ENCODE assay signal across 7 cellular contexts in the genomic region with DNA sequence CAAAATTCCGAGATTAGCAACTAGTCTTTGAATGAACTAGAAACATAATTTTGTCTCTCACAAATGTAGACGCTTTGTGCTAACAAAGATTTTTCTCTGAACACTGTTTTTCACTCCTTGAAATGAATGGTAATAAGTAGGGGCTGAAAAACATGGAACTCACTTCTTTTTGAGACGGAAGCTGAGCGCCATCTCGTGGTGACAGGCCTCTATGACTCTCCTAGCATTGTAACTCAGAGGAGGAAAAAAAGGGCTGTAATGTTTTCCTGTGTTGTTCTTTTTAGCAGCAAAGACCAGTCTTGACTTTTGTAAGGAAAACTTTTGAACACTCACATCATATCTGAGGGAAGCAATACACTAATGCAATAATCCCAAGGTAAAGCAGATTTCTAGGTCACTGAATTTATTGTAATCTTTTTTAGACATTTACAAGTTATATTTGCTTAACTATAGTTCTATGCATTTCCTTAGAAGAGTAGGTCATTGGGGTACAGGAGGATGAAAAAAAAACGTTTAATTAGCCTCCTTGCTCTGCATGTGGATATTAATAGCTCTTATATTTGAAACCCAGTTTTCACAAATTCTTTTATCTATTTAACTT.
DNase-seq lines count a peak whose midpoint lies in the region; ATAC-seq and TF ChIP-seq lines count a peak whose summit lies in the region.

No MANE protein-coding gene starts in this region.

- no peaks in the 10 kb centered on the region for H3K27me3 ChIP-seq in suprapubic skin

- peak; percentile 6 to 36 for TF ChIP-seq CTCF in suprapubic skin (IDR thresholded peaks at IDR 0.05)

- in situ Hi-C loops in G401 (cut with HindIII; ENCODE audit: low sequenced_read_pairs): no loop called here

- 5% methylated on average over 6 of the region's 6 CpGs for WGBS in suprapubic skin

- no peaks in the 10 kb centered on the region for H3K4me1 ChIP-seq in suprapubic skin

- ATAC-seq in HG02884 (IDR thresholded peaks at IDR 0.05; ENCODE audit: unreplicated experiment) (peak; percentile 57), HG03457 (IDR thresholded peaks at IDR 0.05; ENCODE audit: unreplicated experiment) (no peak)

- TF ChIP-seq EP300 in suprapubic skin (IDR thresholded peaks at IDR 0.05): no peak

- H3K27ac ChIP-seq in suprapubic skin: no peak overlapping the region

- H3K9me3 ChIP-seq in suprapubic skin: no peaks in the 10 kb centered on the region

- no peak for TF ChIP-seq POLR2A in suprapubic skin (IDR thresholded peaks at IDR 0.05)

- no peak overlapping the region for H3K4me3 ChIP-seq in suprapubic skin

- peak; percentile 36 for DNase-seq in G401 (ENCODE audit: low spot score)
- peak; percentile 59 for DNase-seq in NCI-H446 treated with DMSO at 0.1 percent for 48 hours (lab: John Stamatoyannopoulos, UW)
- DNase-seq in anterior cingulate cortex (lab: John Stamatoyannopoulos, UW): peak in 54 of 58 donors; percentile 2 to 80 (median 55)
- peak; percentile 95 for DNase-seq in inferior parietal cortex (ENCODE audit: extremely low spot score)
- no peak for DNase-seq in suprapubic skin (ENCODE audit: low spot score in 2 of 2)

- no peaks in the 10 kb centered on the region for H3K36me3 ChIP-seq in suprapubic skin

Comparison
In these comparisons a context has a peak if more than half of its experiments do, and no peak if none do; other contexts are left out.
1. DNase-seq: peak in G401 (single experiment), NCI-H446 treated with DMSO at 0.1 percent for 48 hours (single experiment), anterior cingulate cortex (54 of 58) and inferior parietal cortex (single experiment); none in suprapubic skin (0 of 2).